ENCODE assay signal across 8 cellular contexts in genomic region chr1:157170677-157171515, GRCh38.
A peak's percentile ranks its signal among the peaks of the same experiment; 100 is the strongest.
DNase-seq lines count a peak whose midpoint lies in the region; ATAC-seq and TF ChIP-seq lines count a peak whose summit lies in the region.

No MANE protein-coding gene starts in this region.

- no peaks in the 10 kb centered on the region for H3K9me3 ChIP-seq in iPS-15b (ENCODE audit: control insufficient read depth, insufficient read depth, low read length)

- no peak overlapping the region for H3K4me3 ChIP-seq in iPS-15b (ENCODE audit: low read depth, low read length)

- no peaks in the 10 kb centered on the region for H3K27me3 ChIP-seq in iPS-15b (ENCODE audit: control insufficient read depth, insufficient read depth, low read length)

- no peaks in the 10 kb centered on the region for H3K4me1 ChIP-seq in iPS-15b (ENCODE audit: control insufficient read depth, insufficient read depth, low read length)

- H3K36me3 ChIP-seq in iPS-15b (ENCODE audit: control insufficient read depth, insufficient read depth, low read length), result no peaks in the 10 kb centered on the region

- DNase-seq in AG09319 (ENCODE audit: extremely low read depth, low read depth), result no peak
- peak; percentile 31 for DNase-seq in NCI-H524 treated with DMSO at 0.1 percent for 48 hours (lab: John Stamatoyannopoulos, UW)
- peak; percentile 79 for DNase-seq in activated CD8-positive, alpha-beta memory T cell treated with anti-CD3 and anti-CD28 coated beads, Interleukin-2, amount 50 U/mL, for 48 hours
- DNase-seq in stimulated activated naive CD8-positive, alpha-beta T cell treated with anti-CD3 and anti-CD28 coated beads, Interleukin-15, Interleukin-2, amounts not matched to agents 100 U/mL and 50 U/mL, for 24 hours, result peak; percentile 66
- DNase-seq in NK-92 treated with Interleukin-12 subunit alpha and Interleukin-12 subunit beta, amount 100 ng/mL, for 24 hours (lab: John Stamatoyannopoulos, UW), result no peak

- H3K9ac ChIP-seq in iPS-15b (ENCODE audit: low read depth, low read length), result peak overlapping the region; percentile 8

- no peak for ATAC-seq in stimulated activated naive CD8-positive, alpha-beta T cell treated with anti-CD3 and anti-CD28 coated beads, Interleukin-15, Interleukin-2, amounts not matched to agents 100 U/mL and 50 U/mL, for 24 hours
- no peak for ATAC-seq in HG03565 (IDR thresholded peaks at IDR 0.05; ENCODE audit: unreplicated experiment)

- peak; percentile 47 for TF ChIP-seq CTCF in AG09319 (IDR thresholded peaks at IDR 0.05; ENCODE audit: low read depth, low read length)
- peak; percentile 70 for TF ChIP-seq CTCF in GM12872 (IDR thresholded peaks at IDR 0.05; ENCODE audit: insufficient read depth, low read depth, low read length)

Comparison
In these comparisons a context has a peak if more than half of its experiments do, and no peak if none do; other contexts are left out.
1. DNase-seq: peak in NCI-H524 treated with DMSO at 0.1 percent for 48 hours (single experiment), activated CD8-positive, alpha-beta memory T cell treated with anti-CD3 and anti-CD28 coated beads, Interleukin-2, amount 50 U/mL, for 48 hours (single experiment) and stimulated activated naive CD8-positive, alpha-beta T cell treated with anti-CD3 and anti-CD28 coated beads, Interleukin-15, Interleukin-2, amounts not matched to agents 100 U/mL and 50 U/mL, for 24 hours (single experiment); none in AG09319 (single experiment) and NK-92 treated with Interleukin-12 subunit alpha and Interleukin-12 subunit beta, amount 100 ng/mL, for 24 hours (single experiment).